In the genomic region with DNA sequence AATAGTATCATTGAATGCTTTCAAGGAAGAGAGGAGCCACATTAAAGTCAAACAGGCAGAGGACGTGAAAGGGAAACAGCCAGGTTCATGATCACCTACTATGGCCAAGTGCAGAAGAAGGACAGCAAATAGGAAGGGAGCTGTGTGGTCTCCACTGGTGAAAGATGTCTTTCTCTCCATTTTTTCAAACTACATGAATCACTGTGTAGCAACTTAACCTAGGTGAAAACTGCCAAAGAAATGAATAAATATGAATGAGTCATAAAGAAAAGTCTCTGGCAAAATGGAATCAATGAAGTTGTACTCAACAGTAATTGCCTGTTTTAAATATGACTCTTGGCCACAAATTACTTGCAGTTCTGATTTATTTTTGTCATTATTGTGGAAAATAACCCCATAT, we compare ENCODE assay signal across 19 cellular contexts.
"Had no signal": no experiment of that assay in that cellular context is flagged by ENCODE, and none has a peak within 500 bp of the region (broad histone marks: within the 10 kb centered on the region; RNA-seq: fewer than 3 reads in every experiment).

No MANE protein-coding gene starts in this region.

- H3K36me3 Mint-ChIP-seq: mesothelial cell of epicardium, WTC11 had no signal

- H3K4me3 ChIP-seq: psoas muscle, right lobe of liver, spleen, testis, upper lobe of right lung had no signal

- H3K4me1 Mint-ChIP-seq: central memory CD8-positive, alpha-beta T cell; mesothelial cell of epicardium; nephron progenitor cell had no signal

- H3K9me3 Mint-ChIP-seq: activated CD8-positive, alpha-beta T cell treated with anti-CD3 and anti-CD28 coated beads for 36 hours; activated T-cell treated with anti-CD3 and anti-CD28 coated beads, Interleukin-2, amount 50 U/mL, for 4 hours; dendritic cell treated with granulocyte-macrophage colony-stimulating factor and Interleukin-4, amounts not matched to agents 40 ng/mL and 50 ng/mL, for 4 days; nephron progenitor cell; stimulated activated naive CD8-positive, alpha-beta T cell treated with anti-CD3 and anti-CD28 coated beads, Interleukin-15, Interleukin-2, amounts not matched to agents 100 ng/mL and 50 ng/mL, for 24 hours; T-helper 1 cell treated with Interleukin-12 subunit alpha and Interleukin-12 subunit beta and Interleukin-4 antibody, amounts not matched to agents 30 μg/mL and 1 μg/mL, for 36 hours; WTC11 had no signal

- H3K4me3 Mint-ChIP-seq: activated CD8-positive, alpha-beta T cell treated with anti-CD3 and anti-CD28 coated beads for 36 hours; activated T-cell treated with anti-CD3 and anti-CD28 coated beads, Interleukin-2, amount 50 U/mL, for 4 hours; central memory CD8-positive, alpha-beta T cell; dendritic cell treated with granulocyte-macrophage colony-stimulating factor and Interleukin-4, amounts not matched to agents 40 ng/mL and 50 ng/mL, for 4 days; effector memory CD8-positive, alpha-beta T cell; mesothelial cell of epicardium; nephron progenitor cell; stimulated activated naive CD8-positive, alpha-beta T cell treated with anti-CD3 and anti-CD28 coated beads, Interleukin-15, Interleukin-2, amounts not matched to agents 100 ng/mL and 50 ng/mL, for 24 hours; T-helper 1 cell treated with Interleukin-12 subunit alpha and Interleukin-12 subunit beta and Interleukin-4 antibody, amounts not matched to agents 30 μg/mL and 1 μg/mL, for 36 hours; WTC11 had no signal

- H3K27me3 Mint-ChIP-seq: activated CD8-positive, alpha-beta T cell treated with anti-CD3 and anti-CD28 coated beads for 36 hours; central memory CD8-positive, alpha-beta T cell; dendritic cell treated with granulocyte-macrophage colony-stimulating factor and Interleukin-4, amounts not matched to agents 40 ng/mL and 50 ng/mL, for 4 days; stimulated activated naive CD8-positive, alpha-beta T cell treated with anti-CD3 and anti-CD28 coated beads, Interleukin-15, Interleukin-2, amounts not matched to agents 100 ng/mL and 50 ng/mL, for 24 hours had no signal

- ATAC-seq: activated CD8-positive, alpha-beta T cell treated with anti-CD3 and anti-CD28 coated beads for 36 hours; activated T-cell treated with anti-CD3 and anti-CD28 coated beads, Interleukin-2, amount 50 U/mL, for 4 hours; effector memory CD8-positive, alpha-beta T cell; psoas muscle; right lobe of liver; upper lobe of right lung; WTC11 had no signal

- DNase-seq: activated CD4-positive, alpha-beta T cell treated with anti-CD3 and anti-CD28 coated beads for 4 hours; activated CD8-positive, alpha-beta T cell treated with anti-CD3 and anti-CD28 coated beads for 36 hours; activated effector memory CD4-positive, alpha-beta T cell treated with Interleukin-2 at 50 U/mL for 16 hours; activated naive CD4-positive, alpha-beta T cell treated with anti-CD3 and anti-CD28 coated beads, Interleukin-2, amount 50 U/mL, for 16 hours; activated T-cell treated with anti-CD3 and anti-CD28 coated beads, Interleukin-2, amount 50 U/mL, for 4 hours; effector memory CD8-positive, alpha-beta T cell; kidney glomerular epithelial cell; nephron progenitor cell; psoas muscle; right lobe of liver; spleen; testis; upper lobe of right lung had no signal

- H3K27ac Mint-ChIP-seq: activated CD8-positive, alpha-beta T cell treated with anti-CD3 and anti-CD28 coated beads for 36 hours; dendritic cell treated with granulocyte-macrophage colony-stimulating factor and Interleukin-4, amounts not matched to agents 40 ng/mL and 50 ng/mL, for 4 days; effector memory CD8-positive, alpha-beta T cell; mesothelial cell of epicardium; nephron progenitor cell; stimulated activated naive CD8-positive, alpha-beta T cell treated with anti-CD3 and anti-CD28 coated beads, Interleukin-15, Interleukin-2, amounts not matched to agents 100 ng/mL and 50 ng/mL, for 24 hours; T-helper 1 cell treated with Interleukin-12 subunit alpha and Interleukin-12 subunit beta and Interleukin-4 antibody, amounts not matched to agents 30 μg/mL and 1 μg/mL, for 36 hours; WTC11 had no signal
